20 cellular contexts compared by ENCODE assay signal in the genomic region with DNA sequence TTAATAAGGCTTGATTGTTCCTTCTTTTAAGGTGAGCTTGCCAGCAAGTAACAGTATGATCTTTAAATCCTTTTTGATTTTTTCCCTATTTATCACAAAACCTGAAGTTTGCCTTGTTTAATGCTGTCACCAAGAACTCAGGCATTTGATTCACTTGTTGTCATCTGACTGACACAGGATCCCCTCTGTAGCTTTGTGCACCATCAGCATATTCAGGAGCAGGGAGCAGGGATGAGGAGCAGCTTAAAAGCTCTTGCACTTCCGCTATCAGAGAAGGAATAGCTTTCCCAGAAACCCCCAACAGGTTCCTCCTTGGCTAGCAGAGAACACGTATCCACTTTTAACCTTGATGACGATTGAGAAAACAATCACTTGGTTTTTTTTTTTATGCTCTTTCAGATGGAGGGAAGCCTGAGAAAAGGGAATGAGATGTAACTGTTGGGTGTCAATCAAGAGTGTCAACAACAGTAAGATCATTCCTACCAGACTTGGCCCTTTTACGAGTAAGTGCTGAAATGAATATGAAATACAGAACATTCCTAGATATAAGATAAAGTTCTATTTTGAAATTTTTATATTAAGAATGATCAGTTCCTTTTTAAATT.
"Had no signal": no experiment of that assay in that cellular context is flagged by ENCODE, and none has a peak within 500 bp of the region (broad histone marks: within the 10 kb centered on the region; RNA-seq: fewer than 3 reads in every experiment).

No MANE protein-coding gene starts in this region.

- DNase-seq: activated CD8-positive, alpha-beta memory T cell treated with anti-CD3 and anti-CD28 coated beads for 24 hours; activated CD8-positive, alpha-beta memory T cell treated with anti-CD3 and anti-CD28 coated beads, Interleukin-2, amount 50 U/mL, for 4 hours; activated T-cell treated with anti-CD3 and anti-CD28 coated beads, Interleukin-2, amount 50 U/mL, for 24 hours; aorta; caudate nucleus; effector CD8-positive, alpha-beta T cell; foreskin keratinocyte; immature natural killer cell; left ventricle myocardium inferior; midbrain; natural killer cell; right cardiac atrium; stimulated activated CD4-positive, alpha-beta T cell treated with anti-CD3 and anti-CD28 coated beads, Interleukin-12 subunit alpha, Interleukin-12 subunit beta, amount 100 ng/mL, for 4 hours; stimulated activated CD4-positive, alpha-beta T cell treated with anti-CD3 and anti-CD28 coated beads, Interleukin-4, amount 100 ng/mL, for 4 hours; stimulated activated naive CD8-positive, alpha-beta T cell treated with anti-CD3 and anti-CD28 coated beads, Interleukin-15, Interleukin-2, amounts not matched to agents 100 U/mL and 50 U/mL, for 24 hours; upper lobe of left lung had no signal

- H3K4me1 Mint-ChIP-seq: activated T-helper 17 cell treated with anti-CD3 and anti-CD28 coated beads, Interleukin-2, amount 50 U/mL, for 72 hours; brain; immature natural killer cell; natural killer cell had no signal

- H3K4me3 Mint-ChIP-seq: activated T-cell treated with anti-CD3 and anti-CD28 coated beads, Interleukin-2, amount 50 U/mL, for 24 hours; activated T-helper 17 cell treated with anti-CD3 and anti-CD28 coated beads, Interleukin-2, amount 50 U/mL, for 72 hours; brain; dendritic cell treated with granulocyte-macrophage colony-stimulating factor and Interleukin-4, amounts not matched to agents 40 ng/mL and 50 ng/mL, for 4 days; immature natural killer cell; natural killer cell had no signal

- H3K27me3 Mint-ChIP-seq: activated T-cell treated with anti-CD3 and anti-CD28 coated beads, Interleukin-2, amount 50 U/mL, for 24 hours; activated T-helper 17 cell treated with anti-CD3 and anti-CD28 coated beads, Interleukin-2, amount 50 U/mL, for 72 hours; dendritic cell treated with granulocyte-macrophage colony-stimulating factor and Interleukin-4, amounts not matched to agents 40 ng/mL and 50 ng/mL, for 4 days had no signal

- H3K9me3 Mint-ChIP-seq: activated T-helper 17 cell treated with anti-CD3 and anti-CD28 coated beads, Interleukin-2, amount 50 U/mL, for 72 hours had no signal

- H3K27ac Mint-ChIP-seq: activated naive CD4-positive, alpha-beta T cell treated with anti-CD3 and anti-CD28 coated beads, Interleukin-2, amount 50 U/mL, for 72 hours; activated T-cell treated with anti-CD3 and anti-CD28 coated beads, Interleukin-2, amount 50 U/mL, for 24 hours; activated T-helper 17 cell treated with anti-CD3 and anti-CD28 coated beads, Interleukin-2, amount 50 U/mL, for 72 hours; brain; dendritic cell treated with granulocyte-macrophage colony-stimulating factor and Interleukin-4, amounts not matched to agents 40 ng/mL and 50 ng/mL, for 4 days; immature natural killer cell; natural killer cell had no signal

- H3K36me3 Mint-ChIP-seq: activated naive CD4-positive, alpha-beta T cell treated with anti-CD3 and anti-CD28 coated beads, Interleukin-2, amount 50 U/mL, for 72 hours; brain; immature natural killer cell had no signal

- ATAC-seq: activated naive CD4-positive, alpha-beta T cell treated with anti-CD3 and anti-CD28 coated beads, Interleukin-2, amount 50 U/mL, for 72 hours; activated T-helper 17 cell treated with anti-CD3 and anti-CD28 coated beads, Interleukin-2, amount 50 U/mL, for 72 hours; foreskin keratinocyte; natural killer cell; right cardiac atrium; stimulated activated naive CD8-positive, alpha-beta T cell treated with anti-CD3 and anti-CD28 coated beads, Interleukin-15, Interleukin-2, amounts not matched to agents 100 U/mL and 50 U/mL, for 24 hours had no signal
